In genomic region chr3:124761250-124761796, GRCh38 we compare ENCODE assay signal across 8 cellular contexts. TPM values are rescaled to one million over a fixed set of nuclear protein-coding genes. Genes with fewer than 3 reads are reported as not detected.
DNase-seq lines count a peak whose midpoint lies in the region; ATAC-seq, FAIRE-seq and TF ChIP-seq lines count a peak whose summit lies in the region.

No MANE protein-coding gene starts in this region.

- DNase-seq in AML-193 (lab: John Stamatoyannopoulos, UW): peak; percentile 56 to 72
- DNase-seq in NCI-H2107 (lab: John Stamatoyannopoulos, UW): peak; percentile 79
- peak; percentile 80 for DNase-seq in UCSD-AML1 (lab: John Stamatoyannopoulos, UW; ENCODE audit: unreplicated experiment)
- peak; percentile 62 to 77 (median 66) for DNase-seq in K562 (ENCODE audit: extremely low read depth in 1 of 4, low spot score in 3 of 4)
- peak; percentile 68 for DNase-seq in iPS DF 4.7 (ENCODE audit: extremely low read depth, low spot score)
- DNase-seq in small intestine: peak; percentile 81

- BruUV-seq in K562 (replicated peaks; lab: Mats Ljungman, UMichigan): no TSS peak

- no peaks in the 10 kb centered on the region for H3K9me1 ChIP-seq in K562 (ENCODE audit: control insufficient read depth, insufficient read depth, low read length)

- CTCF ChIA-PET in K562 (lab: Yijun Ruan, JAX; ENCODE audit: low intra/inter-chr PET ratio): interaction anchor here (1.0 to 2.0 kb wide), 2 partner anchors 140 to 825 kb away, joined by 5 to 25 read pairs; no protein-coding TSS in a partner anchor

- no peaks in the 10 kb centered on the region for H3K79me2 ChIP-seq in K562 (ENCODE audit: control insufficient read depth, insufficient read depth, low read length)

- no peak for TF ChIP-seq POLR2A in K562 (conservative IDR thresholded peaks at IDR 0.05)

- H3K4me1 ChIP-seq in K562 (replicated peaks in 1 of 2; ENCODE audit: control insufficient read depth in 2 of 2, insufficient read depth in 2 of 2, low read length in 2 of 2) (no peaks in the 10 kb centered on the region; a peak in 1 of 5 replicates), small intestine (ENCODE audit: control insufficient read depth in 2 of 2, insufficient read depth in 1 of 2, low read depth in 1 of 2, low read length in 1 of 2) (no peaks in the 10 kb centered on the region)

- H3K9me3 ChIP-seq in K562 (replicated peaks; ENCODE audit: control insufficient read depth, insufficient read depth, low read depth, low read length): no peaks in the 10 kb centered on the region
- no peaks in the 10 kb centered on the region for H3K9me3 ChIP-seq in small intestine (ENCODE audit: control insufficient read depth, low read depth)

- H4K20me1 ChIP-seq in K562 (replicated peaks; ENCODE audit: control insufficient read depth, insufficient read depth, low read length): no peaks in the 10 kb centered on the region

- in situ Hi-C loops in K562 (cut with MboI): loop anchor here (5.0 to 10.0 kb wide), 2 partner anchors 141 to 823 kb away; no protein-coding TSS in a partner anchor

- WGBS in K562 (ENCODE audit: insufficient coverage, low coverage, missing lambda C conversion rate): 2% methylated on average over 13 of the region's 15 CpGs
- WGBS in small intestine, 3 donors: 6 to 10% (median 8%) methylated on average over 15 of the region's 15 CpGs

- peak; percentile 93 for FAIRE-seq in K562 (lab: Jason Lieb, UNC)
- FAIRE-seq in small intestine (lab: Jason Lieb, UNC): no peak

- no peak overlapping the region for H3K4me3 ChIP-seq in K562
- no peak overlapping the region for H3K4me3 ChIP-seq in small intestine (ENCODE audit: low read depth in 1 of 2, low read length in 2 of 2)

- intact Hi-C loops in K562 (cut with micrococcal nuclease): loop anchor here (1.0 to 10.0 kb wide), 4 partner anchors 140 to 823 kb away; no protein-coding TSS in a partner anchor

- POLR2A ChIA-PET in K562 (lab: Yijun Ruan, JAX): interaction anchor here (0.7 kb wide), 2 partner anchors 127 to 238 kb away, joined by 3 to 5 read pairs; no protein-coding TSS in a partner anchor

- H3K36me3 ChIP-seq in K562 (ENCODE audit: control insufficient read depth, insufficient read depth, low read length) (no peaks in the 10 kb centered on the region; the same call in 2 of the 3 replicates), small intestine (ENCODE audit: control insufficient read depth in 2 of 2, insufficient read depth in 2 of 2, low read length in 2 of 2) (peaks cover 2 to 5% of the 10 kb centered on the region in 2 donors)

- H2AFZ ChIP-seq in K562 (ENCODE audit: low read depth, low read length): no peak overlapping the region

- TF ChIP-seq EP300 in K562 (IDR thresholded peaks at IDR 0.05; ENCODE audit: low read length): no peak

- peak; percentile 63 for ATAC-seq in GM21529 (IDR thresholded peaks at IDR 0.05; ENCODE audit: unreplicated experiment)
- peak; percentile 91 for ATAC-seq in K562
- ATAC-seq in GM18520 (IDR thresholded peaks at IDR 0.05; ENCODE audit: unreplicated experiment): no peak

- H3K4me2 ChIP-seq in K562 (ENCODE audit: insufficient read depth, low read length): peak overlapping the region; percentile 49

- TF ChIP-seq CTCF in K562 (IDR thresholded peaks at IDR 0.05 in 2 of 3, conservative IDR thresholded peaks at IDR 0.05 in 1 of 3; ENCODE audit: insufficient read depth in 2 of 3, low read depth in 1 of 3, low read length in 3 of 3): peak; percentile 83 to 88 (median 86)

- H3K9ac ChIP-seq in K562 (ENCODE audit: insufficient read depth in 1 of 2, low read depth in 2 of 2, low read length in 2 of 2): no peak overlapping the region

- TF ChIP-seq RAD21 in K562 (CRISPR knock-in tag; conservative IDR thresholded peaks at IDR 0.05 in 1 of 2, IDR thresholded peaks at IDR 0.05 in 1 of 2): peak; percentile 81 to 89

- H3K27ac ChIP-seq in K562 (ENCODE audit: extremely low read depth, low read depth, low read length) (no peak overlapping the region), small intestine (ENCODE audit: low read depth in 1 of 2, low read length in 1 of 2) (peak overlapping the region in 1 of 2 donors; percentile 15)

- H3K27me3 ChIP-seq in K562 (ENCODE audit: control insufficient read depth in 2 of 2, insufficient read depth in 2 of 2, low read length in 2 of 2) (no peaks in the 10 kb centered on the region), small intestine (ENCODE audit: control insufficient read depth in 2 of 2, insufficient read depth in 2 of 2, low read length in 2 of 2) (no peaks in the 10 kb centered on the region)

TF ChIP-seq in K562, 482 proteins besides CTCF, POLR2A, EP300 and RAD21 (continues in another document):
- TF ChIP-seq MED1 (CRISPR knock-in tag; IDR thresholded peaks at IDR 0.05; ENCODE audit: borderline replicate concordance) (no peak), DEAF1 (CRISPR knock-in tag; IDR thresholded peaks at IDR 0.05) (peak; percentile 62), BRD9 (IDR thresholded peaks at IDR 0.05; ENCODE audit: low read depth, partially characterized antibody) (no peak), SMARCC2 (IDR thresholded peaks at IDR 0.05; ENCODE audit: low read depth) (no peak), LCOR (CRISPR knock-in tag; IDR thresholded peaks at IDR 0.05) (no peak), GTF3C2 (IDR thresholded peaks at IDR 0.05; ENCODE audit: borderline replicate concordance, extremely low read depth, insufficient read length) (no peak), ATF7 (IDR thresholded peaks at IDR 0.05) (0 out of 2 replicates have a peak, but pooled peaks have one; percentile 17), ATF1 (CRISPR knock-in tag; IDR thresholded peaks at IDR 0.05) (no peak), ATF1 (tag; IDR thresholded peaks at IDR 0.05) (peak; percentile 59; the same call in 1 of the 2 replicates), CREM (IDR thresholded peaks at IDR 0.05; ENCODE audit: low read depth) (peak; percentile 38), HEY1 (CRISPR knock-in tag; IDR thresholded peaks at IDR 0.05; ENCODE audit: borderline replicate concordance) (no peak), CTBP1 (IDR thresholded peaks at IDR 0.05; ENCODE audit: borderline replicate concordance) (peak; percentile 35; the same call in 1 of the 2 replicates), SMC3 (conservative IDR thresholded peaks at IDR 0.05; ENCODE audit: insufficient read depth, low read depth, low read length) (peak; percentile 85)

RNA-seq across cellular contexts. Expression of gene UMPS, which starts 31.1 kb away (rescaled TPM):
- total RNA-seq in K562 (2011; cell fraction: chromatin; rRNA removed; ENCODE audit: low replicate concordance): 32.8 and 65.1 TPM in 2 replicates
- total RNA-seq in K562 (2011; cell fraction: nucleolus; rRNA removed): 14.6 and 33.5 TPM in 2 replicates
- total RNA-seq in K562 (2011; cell fraction: nucleoplasm; rRNA removed): 27.1 and 37.3 TPM in 2 replicates
- total RNA-seq in K562 (2014; rRNA removed) (45.9 and 52.4 TPM in 2 replicates), K562 (2014; rRNA removed; fragmentation: Illumina TruSeq; extraction: Trizol) (33.8 and 34.9 TPM in 2 replicates), K562 (2015; rRNA removed; fragmentation: Illumina TruSeq; extraction: Trizol) (27.6 and 28.9 TPM in 2 replicates), K562 (2021) (39.2 and 47.3 TPM in 2 replicates)
- polyA plus RNA-seq in K562 (2011; rRNA removed) (31.2 and 52.6 TPM in 2 replicates), K562 (2014; fragmentation: Illumina TruSeq; extraction: Trizol) (24.6 and 29.6 TPM in 2 replicates), K562 (2014; fragmentation: Nextera tagmentation; extraction: Ambion mirVana) (10 to 100 TPM; 55.9 to 91.0 TPM), K562 (2014; rRNA removed) (33.6 and 35.7 TPM in 2 replicates), small intestine (10 to 100 TPM; 12.1 to 23.4 (median 15.7) TPM)
- polyA plus RNA-seq in K562 (2011; cell fraction: cytosol; rRNA removed): 19.2 and 25.2 TPM in 2 replicates
- polyA plus RNA-seq in K562 (2011; cell fraction: nucleus; rRNA removed): 13.5 and 19.0 TPM in 2 replicates
- polyA plus RNA-seq in K562 (2012): 14.8 and 29.4 TPM in 2 replicates
- polyA minus RNA-seq in K562 (2011; rRNA and poly(A)+ RNA removed): 52.8 and 57.4 TPM in 2 replicates
- polyA minus RNA-seq in K562 (2011; cell fraction: cytosol; rRNA and poly(A)+ RNA removed): 12.7 and 21.3 TPM in 2 replicates
- 11.2 and 18.8 TPM in 2 replicates for polyA minus RNA-seq in K562 (2011; cell fraction: nucleus; rRNA and poly(A)+ RNA removed)
